9 cellular contexts compared by ENCODE assay signal in the genomic region with DNA sequence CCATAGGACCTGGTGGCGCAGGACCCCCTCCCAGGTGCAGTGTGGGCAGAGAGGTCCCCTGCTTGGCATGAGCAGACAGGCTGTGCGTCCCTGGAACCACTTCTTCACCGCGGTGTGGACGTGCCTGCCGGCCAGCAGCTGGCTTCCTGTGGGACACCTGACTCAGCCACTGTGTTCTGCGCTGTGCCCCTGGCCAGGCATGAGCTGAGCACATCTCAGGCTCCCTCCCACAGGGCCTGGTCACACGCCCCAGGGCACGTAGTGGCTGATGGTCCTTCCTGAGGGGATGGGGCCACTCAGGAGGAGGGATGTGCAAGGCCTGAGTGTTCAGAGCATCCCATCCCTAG. TPM values are rescaled to one million over a fixed set of nuclear protein-coding genes. Genes with fewer than 3 reads are reported as not detected.
DNase-seq lines count a peak whose midpoint lies in the region; ATAC-seq, FAIRE-seq and TF ChIP-seq lines count a peak whose summit lies in the region.
"Had no signal": no experiment of that assay in that cellular context is flagged by ENCODE, and none has a peak within 500 bp of the region (broad histone marks: within the 10 kb centered on the region; RNA-seq: fewer than 3 reads in every experiment).

No MANE protein-coding gene starts in this region.

- WGBS in esophagus, 2 donors, result 84 to 86% methylated on average over 9 of the region's 9 CpGs

- CTCF ChIA-PET in Panc1 (lab: Charles Lee), result no interaction called here
- CTCF ChIA-PET in HEK293T (lab: Yijun Ruan, JAX), result no interaction called here

- no peak for TF ChIP-seq CTCF in Panc1 (IDR thresholded peaks at IDR 0.05)

- FAIRE-seq in urothelium cell line (lab: Jason Lieb, UNC), result peak; percentile 95

- intact Hi-C loops in Panc1 (cut with micrococcal nuclease; ENCODE audit: unreplicated experiment), result no loop called here

- in situ Hi-C loops in Panc1 (cut with HindIII; ENCODE audit: low pct_unique_long_range_greater_than_20kb, low sequenced_read_pairs), result no loop called here

- DNase-seq in Panc1 (ENCODE audit: low read depth, low spot score) (no peak), urothelium cell line (ENCODE audit: low spot score) (peak; percentile 82), AML-193 (lab: John Stamatoyannopoulos, UW) (no peak), HEK293T (ENCODE audit: extremely low spot score) (no peak), DMS79 treated with DMSO at 0.1 percent for 48 hours (lab: John Stamatoyannopoulos, UW) (no peak)
- DNase-seq: activated CD4-positive, alpha-beta T cell treated with anti-CD3 and anti-CD28 coated beads, Interleukin-2, amount 50 U/mL, for 1 hour; NCI-H1105 treated with DMSO at 0.1 percent for 48 hours had no signal

- no TSS peak for BruUV-seq in Panc1 (replicated peaks; lab: Mats Ljungman, UMichigan)

- H3K27me3 ChIP-seq in Panc1 (ENCODE audit: control insufficient read depth, insufficient read depth, low read length) (no peaks in the 10 kb centered on the region), esophagus (ENCODE audit: control insufficient read depth in 1 of 2, insufficient read depth in 2 of 2, low read length in 2 of 2) (no peaks in the 10 kb centered on the region), muscle layer of colon (ENCODE audit: control insufficient read depth in 1 of 2, insufficient read depth in 2 of 2, low read length in 2 of 2) (no peaks in the 10 kb centered on the region)

- H3K4me1 ChIP-seq in Panc1 (ENCODE audit: control insufficient read depth, insufficient read depth, low read length) (peaks cover 56% of the 10 kb centered on the region), esophagus (ENCODE audit: control insufficient read depth in 2 of 2, insufficient read depth in 2 of 2, low read length in 1 of 2) (peaks cover 29 to 39% of the 10 kb centered on the region in 2 donors), muscle layer of colon (ENCODE audit: insufficient read depth, low read length) (peaks cover 59% of the 10 kb centered on the region)

- H3K4me3 ChIP-seq in Panc1 (ENCODE audit: low read depth in 2 of 2, low read length in 2 of 2) (no peak overlapping the region; a peak in 1 of 4 replicates), esophagus (ENCODE audit: low read depth in 1 of 2, low read length in 2 of 2) (no peak overlapping the region), muscle layer of colon (ENCODE audit: low read depth in 1 of 2, low read length in 2 of 2) (no peak overlapping the region)

- no peak overlapping the region for H3K9ac ChIP-seq in muscle layer of colon (ENCODE audit: low read length)

- peak; percentile 31 for ATAC-seq in Panc1

- H3K9me3 ChIP-seq in Panc1 (ENCODE audit: control insufficient read depth, insufficient read depth, low read depth, low read length) (no peaks in the 10 kb centered on the region), esophagus (ENCODE audit: control insufficient read depth in 2 of 2, insufficient read depth in 1 of 2, low read depth in 1 of 2, low read length in 1 of 2) (no peaks in the 10 kb centered on the region), muscle layer of colon (ENCODE audit: low read length) (no peaks in the 10 kb centered on the region)

- peak overlapping the region; percentile 92 for H3K27ac ChIP-seq in Panc1 (ENCODE audit: low read length)
- H3K27ac ChIP-seq in esophagus (ENCODE audit: low read depth in 2 of 2, low read length in 1 of 2), result peak overlapping the region; percentile 40 to 76
- H3K27ac ChIP-seq in muscle layer of colon (ENCODE audit: low read depth, low read length), result peak overlapping the region; percentile 75

- POLR2A ChIA-PET in Panc1 (lab: Charles Lee) (no interaction called here), HEK293T (lab: Yijun Ruan, JAX) (interaction anchor here (1.2 kb wide), 1 partner anchor 24 kb away, joined by 4 read pairs; no protein-coding TSS in a partner anchor)

- no peaks in the 10 kb centered on the region for H3K36me3 ChIP-seq in Panc1 (ENCODE audit: control insufficient read depth, insufficient read depth, low read length)
- H3K36me3 ChIP-seq in esophagus (ENCODE audit: control insufficient read depth in 2 of 2, insufficient read depth in 2 of 2, low read length in 1 of 2), result peaks cover 0 to under 1% of the 10 kb centered on the region in 2 donors
- peaks cover 10% of the 10 kb centered on the region for H3K36me3 ChIP-seq in muscle layer of colon (ENCODE audit: insufficient read depth, low read length)

TF ChIP-seq in HEK293T, 16 proteins besides CTCF, POLR2A, EP300 and RAD21:
- TF ChIP-seq BHLHE40 (IDR thresholded peaks at IDR 0.05; ENCODE audit: borderline replicate concordance), result no peak
- no peak for TF ChIP-seq NFRKB (IDR thresholded peaks at IDR 0.05)
- no peak for TF ChIP-seq L3MBTL2 (conservative IDR thresholded peaks at IDR 0.05)
- no peak for TF ChIP-seq LEF1 (IDR thresholded peaks at IDR 0.05; ENCODE audit: borderline replicate concordance)
- TF ChIP-seq FOXA1 (IDR thresholded peaks at IDR 0.05), result no peak
- TF ChIP-seq ELF4 (IDR thresholded peaks at IDR 0.05), result no peak
- TF ChIP-seq ARNT (IDR thresholded peaks at IDR 0.05), result no peak
- TF ChIP-seq HDGF (IDR thresholded peaks at IDR 0.05; ENCODE audit: borderline replicate concordance), result no peak
- TF ChIP-seq SUZ12 (IDR thresholded peaks at IDR 0.05), result no peak
- TF ChIP-seq TARDBP (IDR thresholded peaks at IDR 0.05), result no peak
- no peak for TF ChIP-seq FOXM1 (IDR thresholded peaks at IDR 0.05; ENCODE audit: borderline replicate concordance)

RNA-seq across cellular contexts. Expression of a gene that starts 3.5 kb away (rescaled TPM):
- 16.6 TPM for total RNA-seq in Panc1 (2021; ENCODE audit: unreplicated experiment)
- polyA plus RNA-seq in Panc1 (2012; ENCODE audit: insufficient read length), result 26.2 TPM
- polyA plus RNA-seq in esophagus, result 10 to 100 TPM in 1 of 2 donors, 1 to 10 TPM in 1; 7.7 to 29.0 TPM

RNA-seq across cellular contexts. Expression of a gene that starts 18.6 kb away (rescaled TPM):
- total RNA-seq in Panc1 (2021; ENCODE audit: unreplicated experiment), result 14.6 TPM
- polyA plus RNA-seq in Panc1 (2012; ENCODE audit: insufficient read length), result 7.9 TPM
- polyA plus RNA-seq in esophagus, result 1 to 10 TPM; 4.6 to 5.4 TPM

RNA-seq across cellular contexts. Expression of a gene that starts 22.5 kb away (rescaled TPM):
- 13.9 TPM for total RNA-seq in Panc1 (2021; ENCODE audit: unreplicated experiment)
- polyA plus RNA-seq in Panc1 (2012; ENCODE audit: insufficient read length), result 15.7 TPM
- polyA plus RNA-seq in esophagus, result 1 to 10 TPM; 3.6 to 3.7 TPM
